ENCODE assay signal across 2 cellular contexts in the genomic region with DNA sequence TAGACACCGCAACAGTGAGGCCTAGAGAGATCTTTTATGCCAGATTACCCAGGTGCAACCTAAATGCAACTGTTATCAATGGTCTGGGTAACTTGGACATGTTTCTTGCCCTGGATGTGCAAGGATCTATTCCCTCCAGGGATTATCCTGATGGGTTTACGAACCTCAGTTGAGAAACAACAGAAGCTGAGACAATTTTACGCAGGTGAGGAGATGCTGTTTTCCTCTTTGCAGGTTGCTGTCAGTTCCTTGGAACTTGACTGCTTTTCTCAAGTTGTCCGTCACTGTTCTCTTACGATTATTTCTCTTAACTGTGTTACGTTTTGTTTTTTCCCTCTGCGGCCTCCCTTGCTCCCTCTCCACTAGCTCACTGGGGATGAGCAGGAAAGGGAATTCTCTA.
TF ChIP-seq lines count a peak whose summit lies in the region.

No MANE protein-coding gene starts in this region.

TF ChIP-seq in SK-N-SH, 30 proteins besides CTCF, POLR2A, EP300 and RAD21 (continued from another document):
- TF ChIP-seq FOXM1 (IDR thresholded peaks at IDR 0.05; ENCODE audit: low read depth) (no peak), GATA2 (CRISPR knock-in tag; IDR thresholded peaks at IDR 0.05) (no peak), ELF1 (IDR thresholded peaks at IDR 0.05) (no peak)
- TF ChIP-seq, protein P1, sequence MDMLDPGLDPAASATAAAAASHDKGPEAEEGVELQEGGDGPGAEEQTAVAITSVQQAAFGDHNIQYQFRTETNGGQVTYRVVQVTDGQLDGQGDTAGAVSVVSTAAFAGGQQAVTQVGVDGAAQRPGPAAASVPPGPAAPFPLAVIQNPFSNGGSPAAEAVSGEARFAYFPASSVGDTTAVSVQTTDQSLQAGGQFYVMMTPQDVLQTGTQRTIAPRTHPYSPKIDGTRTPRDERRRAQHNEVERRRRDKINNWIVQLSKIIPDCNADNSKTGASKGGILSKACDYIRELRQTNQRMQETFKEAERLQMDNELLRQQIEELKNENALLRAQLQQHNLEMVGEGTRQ (IDR thresholded peaks at IDR 0.05; ENCODE audit: borderline replicate concordance, low read depth, low read length), result no peak

TF ChIP-seq in SK-N-SH treated with all-trans-retinoic acid at 6 μM for 48 hours, 23 proteins besides CTCF, POLR2A, EP300 and RAD21 (continued from another document):
- TF ChIP-seq, protein P2, sequence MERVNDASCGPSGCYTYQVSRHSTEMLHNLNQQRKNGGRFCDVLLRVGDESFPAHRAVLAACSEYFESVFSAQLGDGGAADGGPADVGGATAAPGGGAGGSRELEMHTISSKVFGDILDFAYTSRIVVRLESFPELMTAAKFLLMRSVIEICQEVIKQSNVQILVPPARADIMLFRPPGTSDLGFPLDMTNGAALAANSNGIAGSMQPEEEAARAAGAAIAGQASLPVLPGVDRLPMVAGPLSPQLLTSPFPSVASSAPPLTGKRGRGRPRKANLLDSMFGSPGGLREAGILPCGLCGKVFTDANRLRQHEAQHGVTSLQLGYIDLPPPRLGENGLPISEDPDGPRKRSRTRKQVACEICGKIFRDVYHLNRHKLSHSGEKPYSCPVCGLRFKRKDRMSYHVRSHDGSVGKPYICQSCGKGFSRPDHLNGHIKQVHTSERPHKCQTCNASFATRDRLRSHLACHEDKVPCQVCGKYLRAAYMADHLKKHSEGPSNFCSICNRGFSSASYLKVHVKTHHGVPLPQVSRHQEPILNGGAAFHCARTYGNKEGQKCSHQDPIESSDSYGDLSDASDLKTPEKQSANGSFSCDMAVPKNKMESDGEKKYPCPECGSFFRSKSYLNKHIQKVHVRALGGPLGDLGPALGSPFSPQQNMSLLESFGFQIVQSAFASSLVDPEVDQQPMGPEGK (CRISPR knock-in tag; IDR thresholded peaks at IDR 0.05; ENCODE audit: borderline replicate concordance), result no peak
- TF ChIP-seq ZFP30 (CRISPR knock-in tag; IDR thresholded peaks at IDR 0.05) (no peak), TCF4 (CRISPR knock-in tag; IDR thresholded peaks at IDR 0.05; ENCODE audit: borderline replicate concordance) (no peak), OSR1 (CRISPR knock-in tag; IDR thresholded peaks at IDR 0.05) (no peak), PPARA (CRISPR knock-in tag; IDR thresholded peaks at IDR 0.05; ENCODE audit: borderline replicate concordance) (no peak), ZNF565 (CRISPR knock-in tag; conservative IDR thresholded peaks at IDR 0.05; ENCODE audit: low read depth) (no peak), TOX (CRISPR knock-in tag; IDR thresholded peaks at IDR 0.05; ENCODE audit: borderline replicate concordance) (no peak), ESRRG (CRISPR knock-in tag; IDR thresholded peaks at IDR 0.05) (no peak), ZNF70 (CRISPR knock-in tag; IDR thresholded peaks at IDR 0.05) (no peak)
- TF ChIP-seq, protein P3, sequence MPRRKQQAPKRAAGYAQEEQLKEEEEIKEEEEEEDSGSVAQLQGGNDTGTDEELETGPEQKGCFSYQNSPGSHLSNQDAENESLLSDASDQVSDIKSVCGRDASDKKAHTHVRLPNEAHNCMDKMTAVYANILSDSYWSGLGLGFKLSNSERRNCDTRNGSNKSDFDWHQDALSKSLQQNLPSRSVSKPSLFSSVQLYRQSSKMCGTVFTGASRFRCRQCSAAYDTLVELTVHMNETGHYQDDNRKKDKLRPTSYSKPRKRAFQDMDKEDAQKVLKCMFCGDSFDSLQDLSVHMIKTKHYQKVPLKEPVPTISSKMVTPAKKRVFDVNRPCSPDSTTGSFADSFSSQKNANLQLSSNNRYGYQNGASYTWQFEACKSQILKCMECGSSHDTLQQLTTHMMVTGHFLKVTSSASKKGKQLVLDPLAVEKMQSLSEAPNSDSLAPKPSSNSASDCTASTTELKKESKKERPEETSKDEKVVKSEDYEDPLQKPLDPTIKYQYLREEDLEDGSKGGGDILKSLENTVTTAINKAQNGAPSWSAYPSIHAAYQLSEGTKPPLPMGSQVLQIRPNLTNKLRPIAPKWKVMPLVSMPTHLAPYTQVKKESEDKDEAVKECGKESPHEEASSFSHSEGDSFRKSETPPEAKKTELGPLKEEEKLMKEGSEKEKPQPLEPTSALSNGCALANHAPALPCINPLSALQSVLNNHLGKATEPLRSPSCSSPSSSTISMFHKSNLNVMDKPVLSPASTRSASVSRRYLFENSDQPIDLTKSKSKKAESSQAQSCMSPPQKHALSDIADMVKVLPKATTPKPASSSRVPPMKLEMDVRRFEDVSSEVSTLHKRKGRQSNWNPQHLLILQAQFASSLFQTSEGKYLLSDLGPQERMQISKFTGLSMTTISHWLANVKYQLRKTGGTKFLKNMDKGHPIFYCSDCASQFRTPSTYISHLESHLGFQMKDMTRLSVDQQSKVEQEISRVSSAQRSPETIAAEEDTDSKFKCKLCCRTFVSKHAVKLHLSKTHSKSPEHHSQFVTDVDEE (CRISPR knock-in tag; IDR thresholded peaks at IDR 0.05), result no peak
- TF ChIP-seq, protein P4, sequence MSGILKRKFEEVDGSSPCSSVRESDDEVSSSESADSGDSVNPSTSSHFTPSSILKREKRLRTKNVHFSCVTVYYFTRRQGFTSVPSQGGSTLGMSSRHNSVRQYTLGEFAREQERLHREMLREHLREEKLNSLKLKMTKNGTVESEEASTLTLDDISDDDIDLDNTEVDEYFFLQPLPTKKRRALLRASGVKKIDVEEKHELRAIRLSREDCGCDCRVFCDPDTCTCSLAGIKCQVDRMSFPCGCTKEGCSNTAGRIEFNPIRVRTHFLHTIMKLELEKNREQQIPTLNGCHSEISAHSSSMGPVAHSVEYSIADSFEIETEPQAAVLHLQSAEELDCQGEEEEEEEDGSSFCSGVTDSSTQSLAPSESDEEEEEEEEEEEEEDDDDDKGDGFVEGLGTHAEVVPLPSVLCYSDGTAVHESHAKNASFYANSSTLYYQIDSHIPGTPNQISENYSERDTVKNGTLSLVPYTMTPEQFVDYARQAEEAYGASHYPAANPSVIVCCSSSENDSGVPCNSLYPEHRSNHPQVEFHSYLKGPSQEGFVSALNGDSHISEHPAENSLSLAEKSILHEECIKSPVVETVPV (CRISPR knock-in tag; IDR thresholded peaks at IDR 0.05), result no peak
